1 cellular context compared by ENCODE assay signal in genomic region chr11:46698597-46698996, GRCh38.
TF ChIP-seq lines count a peak whose summit lies in the region.

No MANE protein-coding gene starts in this region.

TF ChIP-seq in K562, 482 proteins besides CTCF, POLR2A, EP300 and RAD21 (continued from another document):
- TF ChIP-seq, protein P1, sequence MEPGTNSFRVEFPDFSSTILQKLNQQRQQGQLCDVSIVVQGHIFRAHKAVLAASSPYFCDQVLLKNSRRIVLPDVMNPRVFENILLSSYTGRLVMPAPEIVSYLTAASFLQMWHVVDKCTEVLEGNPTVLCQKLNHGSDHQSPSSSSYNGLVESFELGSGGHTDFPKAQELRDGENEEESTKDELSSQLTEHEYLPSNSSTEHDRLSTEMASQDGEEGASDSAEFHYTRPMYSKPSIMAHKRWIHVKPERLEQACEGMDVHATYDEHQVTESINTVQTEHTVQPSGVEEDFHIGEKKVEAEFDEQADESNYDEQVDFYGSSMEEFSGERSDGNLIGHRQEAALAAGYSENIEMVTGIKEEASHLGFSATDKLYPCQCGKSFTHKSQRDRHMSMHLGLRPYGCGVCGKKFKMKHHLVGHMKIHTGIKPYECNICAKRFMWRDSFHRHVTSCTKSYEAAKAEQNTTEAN (CRISPR knock-in tag; IDR thresholded peaks at IDR 0.05) = no peak
- TF ChIP-seq ZNF780A (CRISPR knock-in tag; IDR thresholded peaks at IDR 0.05) = no peak
- no peak for TF ChIP-seq RBM25 (IDR thresholded peaks at IDR 0.05; ENCODE audit: low read depth, low read length, severe bottlenecking)
